In the genomic region with DNA sequence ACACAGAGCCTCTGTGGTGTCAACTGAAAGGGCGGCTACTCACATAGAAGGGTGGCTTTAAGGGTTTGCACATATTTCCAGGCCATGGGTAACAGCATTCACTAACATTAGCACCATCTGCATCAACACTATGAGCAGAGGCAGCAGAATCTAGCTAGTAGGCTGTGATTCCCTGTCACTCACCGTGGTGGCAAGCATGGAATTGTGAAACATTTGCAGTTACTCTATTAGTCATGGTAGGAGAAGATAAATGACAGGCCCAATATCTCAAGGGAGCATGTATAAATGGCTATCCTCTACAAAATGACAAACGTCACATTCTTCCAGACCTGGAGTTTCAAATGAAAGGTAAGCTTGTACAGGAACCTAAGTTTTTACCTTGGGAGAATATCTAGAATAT, we compare ENCODE assay signal across 22 cellular contexts.
"Had no signal": no experiment of that assay in that cellular context is flagged by ENCODE, and none has a peak within 500 bp of the region (broad histone marks: within the 10 kb centered on the region; RNA-seq: fewer than 3 reads in every experiment).

No MANE protein-coding gene starts in this region.

- H3K4me3 ChIP-seq: dorsolateral prefrontal cortex, esophagus squamous epithelium, gastrocnemius medialis, left lung, lung, neural progenitor cell, thyroid gland, upper lobe of right lung had no signal

- H3K27me3 ChIP-seq: dorsolateral prefrontal cortex, esophagus squamous epithelium, gastrocnemius medialis, left lung, neural progenitor cell, thyroid gland, upper lobe of right lung had no signal

- H3K36me3 ChIP-seq: esophagus squamous epithelium, gastrocnemius medialis, left lung, neural progenitor cell, thyroid gland, upper lobe of right lung had no signal

- H3K27ac ChIP-seq: dorsolateral prefrontal cortex, esophagus squamous epithelium, gastrocnemius medialis, left lung, neural progenitor cell, thyroid gland, upper lobe of right lung had no signal

- H3K4me1 ChIP-seq: esophagus squamous epithelium, gastrocnemius medialis, left lung, neural progenitor cell, thyroid gland, upper lobe of right lung had no signal

- DNase-seq: activated CD4-positive, alpha-beta T cell treated with anti-CD3 and anti-CD28 coated beads for 1 hour; activated CD4-positive, alpha-beta T cell treated with anti-CD3 and anti-CD28 coated beads, Interleukin-2, amount 50 U/mL, for 1 hour; activated CD8-positive, alpha-beta T cell treated with anti-CD3 and anti-CD28 coated beads, Interleukin-2, amount 10 ng/mL, durations not matched to agents 7 days and 5 days; activated gamma-delta T cell treated with Interleukin-2 at 50 U/mL for 16 hours; activated T-cell treated with anti-CD3 and anti-CD28 coated beads, Interleukin-2, amount 50 U/mL, for 1 hour; aorta; central memory CD4-positive, alpha-beta T cell; dorsolateral prefrontal cortex; esophagus squamous epithelium; gastrocnemius medialis; hippocampal formation; kidney glomerular epithelial cell; left lung; naive thymus-derived CD4-positive, alpha-beta T cell; retina; stimulated activated CD4-positive, alpha-beta T cell treated with anti-CD3 and anti-CD28 coated beads, Interleukin-4, amount 100 ng/mL, for 24 hours; stimulated activated naive CD4-positive, alpha-beta T cell treated with Interleukin-2 at 50 U/mL for 16 hours; T-helper 2 cell; thyroid gland; upper lobe of right lung had no signal

- ATAC-seq: activated CD8-positive, alpha-beta T cell treated with anti-CD3 and anti-CD28 coated beads, Interleukin-2, amount 10 ng/mL, durations not matched to agents 7 days and 5 days; gastrocnemius medialis; left lung; naive thymus-derived CD4-positive, alpha-beta T cell; upper lobe of right lung had no signal

- H3K9me3 ChIP-seq: esophagus squamous epithelium, gastrocnemius medialis, left lung, thyroid gland, upper lobe of right lung had no signal

- H2AFZ ChIP-seq: neural progenitor cell had no signal

- H3K4me2 ChIP-seq: neural progenitor cell had no signal

- H3K9ac ChIP-seq: neural progenitor cell had no signal
